31 cellular contexts compared by ENCODE assay signal in the genomic region with DNA sequence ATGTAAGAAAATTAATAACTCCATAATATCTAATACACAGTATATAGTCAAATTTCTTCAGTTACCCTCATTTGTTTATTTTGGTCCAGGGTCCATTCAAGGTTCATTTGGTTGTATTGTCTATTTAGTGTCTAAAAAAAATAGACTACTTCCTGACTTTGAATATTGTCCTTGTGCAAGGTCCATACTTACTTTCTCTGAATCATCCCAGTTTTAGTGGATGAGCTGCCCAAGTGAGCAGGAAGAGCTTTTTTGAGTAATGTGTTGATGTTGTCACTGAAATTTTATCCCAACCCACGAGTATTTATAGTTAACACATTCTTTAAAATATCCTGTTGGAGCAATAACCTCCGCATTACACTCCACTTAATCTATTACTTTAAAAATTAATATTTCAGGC. TPM values are rescaled to one million over a fixed set of nuclear protein-coding genes. Genes with fewer than 3 reads are reported as not detected.
"Had no signal": no experiment of that assay in that cellular context is flagged by ENCODE, and none has a peak within 500 bp of the region (broad histone marks: within the 10 kb centered on the region; RNA-seq: fewer than 3 reads in every experiment).

No MANE protein-coding gene starts in this region.

- H3K36me3 ChIP-seq: colonic mucosa, uterus had no signal

- DNase-seq: activated CD4-positive, alpha-beta T cell treated with anti-CD3 and anti-CD28 coated beads, Interleukin-2, amount 10 ng/mL, durations not matched to agents 7 days and 5 days; activated CD4-positive, CD25-positive, alpha-beta regulatory T cell treated with anti-CD3 and anti-CD28 coated beads, Interleukin-2, amount 50 U/mL, for 72 hours; activated CD8-positive, alpha-beta memory T cell treated with anti-CD3 and anti-CD28 coated beads, Interleukin-2, amount 10 ng/mL, durations not matched to agents 7 days and 5 days; activated CD8-positive, alpha-beta T cell treated with anti-CD3 and anti-CD28 coated beads for 36 hours; activated gamma-delta T cell treated with Interleukin-2 at 50 U/mL for 16 hours; activated T-cell treated with anti-CD3 and anti-CD28 coated beads for 4 hours; adrenal gland; colonic mucosa; foreskin melanocyte; immature natural killer cell; kidney glomerular epithelial cell; left lung; naive thymus-derived CD4-positive, alpha-beta T cell; stimulated activated CD4-positive, alpha-beta T cell treated with anti-CD3 and anti-CD28 coated beads, Interleukin-1b, Interleukin-23, amount 100 ng/mL, for 48 hours; stomach; SW 1271; T-helper 17 cell; uterus; WERI-Rb-1 had no signal

- H3K9me3 ChIP-seq: adrenal gland, colonic mucosa, left lung, suprapubic skin, tibial nerve, uterus had no signal

- H3K27me3 ChIP-seq: adrenal gland, colonic mucosa, left lung, right atrium auricular region, stomach, suprapubic skin, tibial nerve, uterus had no signal

- H3K4me1 ChIP-seq: adrenal gland, colonic mucosa, right atrium auricular region, suprapubic skin, tibial nerve, uterus had no signal

- H3K4me3 Mint-ChIP-seq: activated CD4-positive, alpha-beta T cell treated with anti-CD3 and anti-CD28 coated beads, Interleukin-2, amount 10 ng/mL, durations not matched to agents 7 days and 5 days; activated CD8-positive, alpha-beta memory T cell treated with anti-CD3 and anti-CD28 coated beads, Interleukin-2, amount 10 ng/mL, durations not matched to agents 7 days and 5 days; activated CD8-positive, alpha-beta T cell treated with anti-CD3 and anti-CD28 coated beads for 36 hours; activated naive CD4-positive, alpha-beta T cell treated with anti-CD3 and anti-CD28 coated beads, Interleukin-2, amount 50 U/mL, for 24 hours; activated T-helper 1 cell treated with anti-CD3 and anti-CD28 coated beads, Interleukin-12 subunit alpha, Interleukin-12 subunit beta, Interleukin-2, Interleukin-4 antibody, amounts not matched to agents 30 ng/mL and 10 ng/mL and 1 ng/mL, durations not matched to agents 14 hours and 24 hours and 36 hours; central memory CD8-positive, alpha-beta T cell; immature natural killer cell; naive thymus-derived CD4-positive, alpha-beta T cell had no signal

- H3K27ac Mint-ChIP-seq: activated CD4-positive, alpha-beta T cell treated with anti-CD3 and anti-CD28 coated beads, Interleukin-2, amount 10 ng/mL, durations not matched to agents 7 days and 5 days; activated CD8-positive, alpha-beta memory T cell treated with anti-CD3 and anti-CD28 coated beads, Interleukin-2, amount 10 ng/mL, durations not matched to agents 7 days and 5 days; activated CD8-positive, alpha-beta T cell treated with anti-CD3 and anti-CD28 coated beads for 36 hours; activated naive CD4-positive, alpha-beta T cell treated with anti-CD3 and anti-CD28 coated beads, Interleukin-2, amount 50 U/mL, for 24 hours; activated T-helper 1 cell treated with anti-CD3 and anti-CD28 coated beads, Interleukin-12 subunit alpha, Interleukin-12 subunit beta, Interleukin-2, Interleukin-4 antibody, amounts not matched to agents 30 ng/mL and 10 ng/mL and 1 ng/mL, durations not matched to agents 14 hours and 24 hours and 36 hours; immature natural killer cell; progenitor cell of endocrine pancreas; T-helper 17 cell had no signal

- H3K27ac ChIP-seq: adrenal gland, colonic mucosa, epithelial cell of prostate, left lung, right atrium auricular region, skin epidermis, stomach, suprapubic skin, tibial nerve, uterus, WERI-Rb-1 had no signal

- H3K9me3 Mint-ChIP-seq: activated naive CD4-positive, alpha-beta T cell treated with anti-CD3 and anti-CD28 coated beads, Interleukin-2, amount 50 U/mL, for 24 hours; central memory CD8-positive, alpha-beta T cell had no signal

- H3K4me3 ChIP-seq: adrenal gland, colonic mucosa, left lung, lung, right atrium auricular region, skin epidermis, stomach, suprapubic skin, tibial nerve, uterus had no signal

- H3K27me3 Mint-ChIP-seq: activated CD4-positive, alpha-beta T cell treated with anti-CD3 and anti-CD28 coated beads, Interleukin-2, amount 10 ng/mL, durations not matched to agents 7 days and 5 days; activated CD8-positive, alpha-beta memory T cell treated with anti-CD3 and anti-CD28 coated beads, Interleukin-2, amount 10 ng/mL, durations not matched to agents 7 days and 5 days; activated CD8-positive, alpha-beta T cell treated with anti-CD3 and anti-CD28 coated beads for 36 hours; activated naive CD4-positive, alpha-beta T cell treated with anti-CD3 and anti-CD28 coated beads, Interleukin-2, amount 50 U/mL, for 24 hours; central memory CD8-positive, alpha-beta T cell; progenitor cell of endocrine pancreas; T-helper 17 cell had no signal

RNA-seq across cellular contexts. Expression of a gene that starts 45.6 kb away (rescaled TPM):
- total RNA-seq: astrocyte, osteocyte, progenitor cell of endocrine pancreas, right atrium auricular region, stomach, suprapubic skin, tibial nerve had no signal
